In the genomic region with DNA sequence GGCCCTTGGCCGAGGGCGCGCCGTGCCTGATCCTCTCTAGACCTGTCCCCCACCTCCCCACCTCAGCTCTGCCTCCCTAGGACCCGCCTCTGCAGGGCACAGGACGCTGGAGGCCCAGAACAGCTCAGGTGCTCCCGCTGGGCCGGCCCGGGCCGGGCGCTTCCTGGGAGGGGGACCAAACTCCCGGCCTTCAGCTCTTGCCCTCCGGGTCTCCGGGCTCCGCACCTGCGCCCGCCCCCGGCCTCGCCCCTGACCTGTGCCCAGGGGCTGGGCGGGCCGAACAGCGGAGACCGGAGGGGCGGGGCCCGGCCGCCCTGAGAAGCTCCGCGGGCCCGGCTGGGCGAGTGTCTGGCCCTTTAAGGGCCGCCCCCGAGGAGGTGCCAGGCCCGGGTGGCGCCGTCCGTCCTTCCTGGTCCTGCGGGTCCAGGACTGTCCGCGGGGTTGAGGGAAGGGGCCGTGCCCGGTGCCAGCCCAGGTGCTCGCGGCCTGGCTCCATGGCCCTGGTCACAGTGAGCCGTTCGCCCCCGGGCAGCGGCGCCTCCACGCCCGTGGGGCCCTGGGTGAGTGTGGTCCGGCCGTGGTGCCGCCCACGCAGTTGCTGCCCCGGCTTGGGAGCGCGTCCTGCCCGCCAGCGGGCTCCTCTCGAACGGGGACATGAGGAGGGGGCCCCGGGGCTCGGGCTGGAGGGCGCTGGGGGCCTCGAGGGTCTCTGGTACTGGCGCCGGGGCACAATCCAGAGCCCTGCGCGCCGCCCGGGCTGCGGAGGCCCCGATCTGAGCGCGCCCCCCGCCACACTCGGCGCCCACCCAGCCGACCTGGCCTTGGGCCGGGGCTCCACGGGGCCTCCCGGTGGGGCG, we compare ENCODE assay signal across 8 cellular contexts. TPM values are rescaled to one million over a fixed set of nuclear protein-coding genes. Genes with fewer than 3 reads are reported as not detected.
DNase-seq lines count a peak whose midpoint lies in the region; ATAC-seq, FAIRE-seq and TF ChIP-seq lines count a peak whose summit lies in the region.

A gene with protein sequence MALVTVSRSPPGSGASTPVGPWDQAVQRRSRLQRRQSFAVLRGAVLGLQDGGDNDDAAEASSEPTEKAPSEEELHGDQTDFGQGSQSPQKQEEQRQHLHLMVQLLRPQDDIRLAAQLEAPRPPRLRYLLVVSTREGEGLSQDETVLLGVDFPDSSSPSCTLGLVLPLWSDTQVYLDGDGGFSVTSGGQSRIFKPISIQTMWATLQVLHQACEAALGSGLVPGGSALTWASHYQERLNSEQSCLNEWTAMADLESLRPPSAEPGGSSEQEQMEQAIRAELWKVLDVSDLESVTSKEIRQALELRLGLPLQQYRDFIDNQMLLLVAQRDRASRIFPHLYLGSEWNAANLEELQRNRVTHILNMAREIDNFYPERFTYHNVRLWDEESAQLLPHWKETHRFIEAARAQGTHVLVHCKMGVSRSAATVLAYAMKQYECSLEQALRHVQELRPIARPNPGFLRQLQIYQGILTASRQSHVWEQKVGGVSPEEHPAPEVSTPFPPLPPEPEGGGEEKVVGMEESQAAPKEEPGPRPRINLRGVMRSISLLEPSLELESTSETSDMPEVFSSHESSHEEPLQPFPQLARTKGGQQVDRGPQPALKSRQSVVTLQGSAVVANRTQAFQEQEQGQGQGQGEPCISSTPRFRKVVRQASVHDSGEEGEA (plus strand): TSS at position 399 of the 857 bp plus-strand sequence. CDS start 96 bp downstream, at position 495.

- TF ChIP-seq POLR2A in H54 (IDR thresholded peaks at IDR 0.05; ENCODE audit: low read depth, low read length): peak; percentile 71

- H3K9me3 ChIP-seq in adipocyte (ENCODE audit: control insufficient read depth, low read length): no peaks in the 10 kb centered on the region

- peaks cover 21% of the 10 kb centered on the region for H3K27me3 Mint-ChIP-seq in neural crest cell (ENCODE audit: low read depth)

- H3K4me3 ChIP-seq in ACC112 (ENCODE audit: low read depth, low read length) (peak within 1 kb of the TSS; percentile 82), adipocyte (ENCODE audit: low read length) (peak within 1 kb of the TSS; percentile 90)

- H2AFZ ChIP-seq in ACC112 (ENCODE audit: low read length, unreplicated experiment): peak within 1 kb of the TSS; percentile 51

- ATAC-seq in GM19397 (IDR thresholded peaks at IDR 0.05; ENCODE audit: unreplicated experiment): no peak

- H3K4me1 Mint-ChIP-seq in neural crest cell: peaks cover 8% of the 10 kb centered on the region

- H3K4me1 ChIP-seq in ACC112 (ENCODE audit: control insufficient read depth, insufficient read depth, low read length, unreplicated experiment) (peaks cover 4% of the 10 kb centered on the region), adipocyte (ENCODE audit: control insufficient read depth, insufficient read depth, low read length) (peaks cover 16% of the 10 kb centered on the region)

- peaks cover 10% of the 10 kb centered on the region; the same call in 1 of the 2 replicates for H3K36me3 ChIP-seq in ACC112 (ENCODE audit: insufficient read depth, low read length)
- H3K36me3 ChIP-seq in adipocyte (ENCODE audit: control insufficient read depth, insufficient read depth, low read length, severe bottlenecking): peaks cover 46% of the 10 kb centered on the region

- no peak for FAIRE-seq in H54 (lab: Jason Lieb, UNC)

- no peaks in the 10 kb centered on the region for H3K9me3 Mint-ChIP-seq in neural crest cell

- peak within 1 kb of the TSS; percentile 89 for H3K9ac ChIP-seq in adipocyte (ENCODE audit: low read length)

- no peak within 1 kb of the TSS for H3K27ac ChIP-seq in ACC112 (ENCODE audit: low read depth, low read length)

- no peak within 1 kb of the TSS for H3K27ac Mint-ChIP-seq in neural crest cell (ENCODE audit: unreplicated experiment)

- H3K27me3 ChIP-seq in ACC112 (ENCODE audit: insufficient read depth, low read length): no peaks in the 10 kb centered on the region
- H3K27me3 ChIP-seq in adipocyte (replicated peaks; ENCODE audit: control insufficient read depth, insufficient read depth, low read length): no peaks in the 10 kb centered on the region

- no peaks in the 10 kb centered on the region for H3K79me2 ChIP-seq in ACC112 (ENCODE audit: control insufficient read depth, insufficient read depth, low read length, unreplicated experiment)

- peak within 1 kb of the TSS; percentile 74 for H3K4me3 Mint-ChIP-seq in neural crest cell

- peaks cover 3% of the 10 kb centered on the region for H3K36me3 Mint-ChIP-seq in neural crest cell (ENCODE audit: low read depth)

- DNase-seq in H54 (ENCODE audit: insufficient read length, low spot score) (peak; percentile 76), NOMO-1 treated with DMSO at 0.1 percent for 48 hours (lab: John Stamatoyannopoulos, UW; ENCODE audit: unreplicated experiment) (peak; percentile 77), adipocyte (ENCODE audit: low read depth) (peak; percentile 81), glomerular visceral epithelial cell (ENCODE audit: extremely low spot score) (peak; percentile 81), neural crest cell (ENCODE audit: low read depth, low spot score) (no peak), NCI-H1694 treated with DMSO at 0.1 percent for 48 hours (lab: John Stamatoyannopoulos, UW) (no peak)

- no peak for TF ChIP-seq CTCF in neural crest cell (conservative IDR thresholded peaks at IDR 0.05)

RNA-seq across cellular contexts. Expression of the gene that starts here (rescaled TPM):
- 3.0 and 3.3 TPM in 2 replicates for total RNA-seq in neural crest cell

Comparison
In these comparisons a context has a peak if more than half of its experiments do, and no peak if none do; other contexts are left out.
1. DNase-seq: peak in H54 (single experiment), NOMO-1 treated with DMSO at 0.1 percent for 48 hours (single experiment), adipocyte (single experiment) and glomerular visceral epithelial cell (single experiment); none in neural crest cell (single experiment) and NCI-H1694 treated with DMSO at 0.1 percent for 48 hours (single experiment).